1 cellular context compared by ENCODE assay signal in the genomic region with DNA sequence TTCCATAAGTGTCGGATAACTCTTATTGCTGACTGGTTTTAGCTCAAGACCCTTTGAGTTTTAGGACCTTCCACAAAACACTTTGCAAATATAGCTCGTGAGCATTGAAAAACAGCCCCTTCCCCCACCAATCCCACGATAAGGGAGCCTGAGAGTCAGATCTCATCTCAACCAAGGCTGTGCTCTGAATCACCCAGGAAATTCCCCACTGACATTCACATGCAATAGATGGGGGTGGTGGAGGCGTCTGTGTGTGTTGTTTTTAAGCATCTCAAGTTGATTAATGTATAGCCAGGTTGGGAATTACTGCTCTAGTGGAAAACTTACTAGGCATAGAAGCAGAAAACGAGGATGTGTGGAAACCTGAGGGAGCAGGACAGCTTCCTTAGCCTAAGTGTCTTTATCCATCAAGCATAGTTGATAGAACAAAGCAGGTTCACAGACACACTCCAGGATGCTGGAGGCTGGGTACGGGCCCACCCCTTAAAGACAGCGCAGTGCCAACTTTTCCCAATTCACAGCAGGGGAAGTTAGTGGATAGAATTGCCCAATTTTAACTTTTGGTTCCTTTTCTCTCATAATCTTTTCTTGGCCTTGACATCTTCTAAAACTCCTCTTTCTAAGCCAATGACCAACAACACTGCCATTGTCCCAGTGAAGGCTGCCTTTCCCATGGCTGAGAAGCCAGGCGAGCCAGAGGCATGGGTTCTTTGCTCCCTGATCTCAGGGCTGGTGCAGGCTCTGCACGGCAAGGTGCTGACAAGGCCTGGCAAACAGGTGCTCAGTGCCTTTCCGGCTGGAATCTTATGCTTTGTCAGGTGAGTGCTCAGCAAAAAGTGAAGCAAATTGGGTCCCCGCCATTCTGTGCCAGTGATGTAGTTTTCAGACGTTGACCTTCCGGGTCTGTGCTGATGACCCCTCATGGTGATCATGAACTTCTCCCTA.
A peak's percentile ranks its signal among the peaks of the same experiment; 100 is the strongest.
TF ChIP-seq lines count a peak whose summit lies in the region.

No MANE protein-coding gene starts in this region.

TF ChIP-seq in GM12878, 131 proteins besides CTCF, POLR2A, EP300 and RAD21 (continued from another document and continues in another):
- TF ChIP-seq SMC3 (IDR thresholded peaks at IDR 0.05; ENCODE audit: borderline replicate concordance, low read length) (no peak; the same call in 1 of the 2 replicates), RELA (IDR thresholded peaks at IDR 0.05; ENCODE audit: borderline replicate concordance, partially characterized antibody) (no peak), NFXL1 (IDR thresholded peaks at IDR 0.05; ENCODE audit: borderline replicate concordance) (no peak), ATF7 (IDR thresholded peaks at IDR 0.05; ENCODE audit: low read depth) (no peak), SKIL (IDR thresholded peaks at IDR 0.05; ENCODE audit: low read depth, poor library complexity, severe bottlenecking) (no peak), NKRF (conservative IDR thresholded peaks at IDR 0.05) (no peak), MTA3 (IDR thresholded peaks at IDR 0.05; ENCODE audit: borderline replicate concordance, low read length) (no peak), SMARCA5 (IDR thresholded peaks at IDR 0.05) (no peak), IKZF1 (conservative IDR thresholded peaks at IDR 0.05) (no peak), TCF3 (IDR thresholded peaks at IDR 0.05; ENCODE audit: borderline replicate concordance, insufficient read depth, low read depth, low read length) (peak; percentile 73; the same call in 1 of the 2 replicates), PKNOX1 (IDR thresholded peaks at IDR 0.05) (no peak), SIN3A (IDR thresholded peaks at IDR 0.05; ENCODE audit: low read depth, low read length) (no peak), ETV6 (conservative IDR thresholded peaks at IDR 0.05 in 1 of 2, IDR thresholded peaks at IDR 0.05 in 1 of 2; ENCODE audit: borderline replicate concordance in 1 of 2, low read depth in 1 of 2) (peak in 1 of 2 experiments; percentile 39; a peak in 1 of 4 replicates), STAT1 (conservative IDR thresholded peaks at IDR 0.05) (no peak), RAD51 (IDR thresholded peaks at IDR 0.05) (no peak), GABPA (IDR thresholded peaks at IDR 0.05; ENCODE audit: low read depth) (no peak), KLF5 (IDR thresholded peaks at IDR 0.05; ENCODE audit: partially characterized antibody) (no peak), IKZF2 (IDR thresholded peaks at IDR 0.05) (peak in 1 of 2 experiments; percentile 26; a peak in 1 of 4 replicates), ZNF24 (IDR thresholded peaks at IDR 0.05) (no peak), SRF (IDR thresholded peaks at IDR 0.05; ENCODE audit: low read depth in 2 of 2, low read length in 2 of 2) (no peak), SREBF1 (IDR thresholded peaks at IDR 0.05; ENCODE audit: low read length) (no peak), STAT3 (IDR thresholded peaks at IDR 0.05; ENCODE audit: low read depth, low read length) (no peak), FOS (IDR thresholded peaks at IDR 0.05; ENCODE audit: borderline replicate concordance, extremely low read depth, insufficient read length) (no peak), RFX5 (IDR thresholded peaks at IDR 0.05; ENCODE audit: low read depth, low read length) (no peak), SMAD1 (IDR thresholded peaks at IDR 0.05; ENCODE audit: low read depth, partially characterized antibody) (no peak), ZNF384 (IDR thresholded peaks at IDR 0.05; ENCODE audit: borderline replicate concordance, low read depth, low read length) (no peak), CBX3 (IDR thresholded peaks at IDR 0.05; ENCODE audit: borderline replicate concordance, low read depth) (no peak), CBX5 (IDR thresholded peaks at IDR 0.05; ENCODE audit: low read depth) (no peak; the same call in 1 of the 2 replicates), CREM (IDR thresholded peaks at IDR 0.05; ENCODE audit: low read depth) (peak; percentile 60), RBBP5 (conservative IDR thresholded peaks at IDR 0.05) (no peak), HCFC1 (IDR thresholded peaks at IDR 0.05; ENCODE audit: low read length) (no peak), SP1 (IDR thresholded peaks at IDR 0.05; ENCODE audit: low read depth, low read length) (peak; percentile 71), USF1 (IDR thresholded peaks at IDR 0.05; ENCODE audit: borderline replicate concordance, extremely low read length, insufficient read depth, low read depth, low read length) (no peak), PAX5 (IDR thresholded peaks at IDR 0.05; ENCODE audit: borderline replicate concordance, low read depth, low read length) (peak; percentile 60; the same call in 1 of the 2 replicates), BCL11A (IDR thresholded peaks at IDR 0.05; ENCODE audit: low read depth, low read length) (peak; percentile 82), BRCA1 (IDR thresholded peaks at IDR 0.05; ENCODE audit: low read depth, low read length) (no peak), CREB1 (IDR thresholded peaks at IDR 0.05; ENCODE audit: low read depth) (0 out of 2 replicates have a peak, but pooled peaks have one; percentile 32), MYC (IDR thresholded peaks at IDR 0.05; ENCODE audit: insufficient read depth, insufficient read length, insufficient replicate concordance, low read length, severe bottlenecking) (no peak), KDM1A (IDR thresholded peaks at IDR 0.05; ENCODE audit: borderline replicate concordance) (no peak)
- TF ChIP-seq, protein P1, sequence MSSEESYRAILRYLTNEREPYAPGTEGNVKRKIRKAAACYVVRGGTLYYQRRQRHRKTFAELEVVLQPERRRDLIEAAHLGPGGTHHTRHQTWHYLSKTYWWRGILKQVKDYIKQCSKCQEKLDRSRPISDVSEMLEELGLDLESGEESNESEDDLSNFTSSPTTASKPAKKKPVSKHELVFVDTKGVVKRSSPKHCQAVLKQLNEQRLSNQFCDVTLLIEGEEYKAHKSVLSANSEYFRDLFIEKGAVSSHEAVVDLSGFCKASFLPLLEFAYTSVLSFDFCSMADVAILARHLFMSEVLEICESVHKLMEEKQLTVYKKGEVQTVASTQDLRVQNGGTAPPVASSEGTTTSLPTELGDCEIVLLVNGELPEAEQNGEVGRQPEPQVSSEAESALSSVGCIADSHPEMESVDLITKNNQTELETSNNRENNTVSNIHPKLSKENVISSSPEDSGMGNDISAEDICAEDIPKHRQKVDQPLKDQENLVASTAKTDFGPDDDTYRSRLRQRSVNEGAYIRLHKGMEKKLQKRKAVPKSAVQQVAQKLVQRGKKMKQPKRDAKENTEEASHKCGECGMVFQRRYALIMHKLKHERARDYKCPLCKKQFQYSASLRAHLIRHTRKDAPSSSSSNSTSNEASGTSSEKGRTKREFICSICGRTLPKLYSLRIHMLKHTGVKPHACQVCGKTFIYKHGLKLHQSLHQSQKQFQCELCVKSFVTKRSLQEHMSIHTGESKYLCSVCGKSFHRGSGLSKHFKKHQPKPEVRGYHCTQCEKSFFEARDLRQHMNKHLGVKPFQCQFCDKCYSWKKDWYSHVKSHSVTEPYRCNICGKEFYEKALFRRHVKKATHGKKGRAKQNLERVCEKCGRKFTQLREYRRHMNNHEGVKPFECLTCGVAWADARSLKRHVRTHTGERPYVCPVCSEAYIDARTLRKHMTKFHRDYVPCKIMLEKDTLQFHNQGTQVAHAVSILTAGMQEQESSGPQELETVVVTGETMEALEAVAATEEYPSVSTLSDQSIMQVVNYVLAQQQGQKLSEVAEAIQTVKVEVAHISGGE (CRISPR knock-in tag; IDR thresholded peaks at IDR 0.05) = no peak
- TF ChIP-seq, protein P2, sequence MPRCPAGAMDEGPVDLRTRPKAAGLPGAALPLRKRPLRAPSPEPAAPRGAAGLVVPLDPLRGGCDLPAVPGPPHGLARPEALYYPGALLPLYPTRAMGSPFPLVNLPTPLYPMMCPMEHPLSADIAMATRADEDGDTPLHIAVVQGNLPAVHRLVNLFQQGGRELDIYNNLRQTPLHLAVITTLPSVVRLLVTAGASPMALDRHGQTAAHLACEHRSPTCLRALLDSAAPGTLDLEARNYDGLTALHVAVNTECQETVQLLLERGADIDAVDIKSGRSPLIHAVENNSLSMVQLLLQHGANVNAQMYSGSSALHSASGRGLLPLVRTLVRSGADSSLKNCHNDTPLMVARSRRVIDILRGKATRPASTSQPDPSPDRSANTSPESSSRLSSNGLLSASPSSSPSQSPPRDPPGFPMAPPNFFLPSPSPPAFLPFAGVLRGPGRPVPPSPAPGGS (IDR thresholded peaks at IDR 0.05; ENCODE audit: borderline replicate concordance, insufficient read depth, low read depth, low read length, poor library complexity, severe bottlenecking) = peak; percentile 73
- TF ChIP-seq, protein P3, sequence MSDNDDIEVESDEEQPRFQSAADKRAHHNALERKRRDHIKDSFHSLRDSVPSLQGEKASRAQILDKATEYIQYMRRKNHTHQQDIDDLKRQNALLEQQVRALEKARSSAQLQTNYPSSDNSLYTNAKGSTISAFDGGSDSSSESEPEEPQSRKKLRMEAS (IDR thresholded peaks at IDR 0.05; ENCODE audit: low read depth, low read length) = no peak
- TF ChIP-seq, protein P4, sequence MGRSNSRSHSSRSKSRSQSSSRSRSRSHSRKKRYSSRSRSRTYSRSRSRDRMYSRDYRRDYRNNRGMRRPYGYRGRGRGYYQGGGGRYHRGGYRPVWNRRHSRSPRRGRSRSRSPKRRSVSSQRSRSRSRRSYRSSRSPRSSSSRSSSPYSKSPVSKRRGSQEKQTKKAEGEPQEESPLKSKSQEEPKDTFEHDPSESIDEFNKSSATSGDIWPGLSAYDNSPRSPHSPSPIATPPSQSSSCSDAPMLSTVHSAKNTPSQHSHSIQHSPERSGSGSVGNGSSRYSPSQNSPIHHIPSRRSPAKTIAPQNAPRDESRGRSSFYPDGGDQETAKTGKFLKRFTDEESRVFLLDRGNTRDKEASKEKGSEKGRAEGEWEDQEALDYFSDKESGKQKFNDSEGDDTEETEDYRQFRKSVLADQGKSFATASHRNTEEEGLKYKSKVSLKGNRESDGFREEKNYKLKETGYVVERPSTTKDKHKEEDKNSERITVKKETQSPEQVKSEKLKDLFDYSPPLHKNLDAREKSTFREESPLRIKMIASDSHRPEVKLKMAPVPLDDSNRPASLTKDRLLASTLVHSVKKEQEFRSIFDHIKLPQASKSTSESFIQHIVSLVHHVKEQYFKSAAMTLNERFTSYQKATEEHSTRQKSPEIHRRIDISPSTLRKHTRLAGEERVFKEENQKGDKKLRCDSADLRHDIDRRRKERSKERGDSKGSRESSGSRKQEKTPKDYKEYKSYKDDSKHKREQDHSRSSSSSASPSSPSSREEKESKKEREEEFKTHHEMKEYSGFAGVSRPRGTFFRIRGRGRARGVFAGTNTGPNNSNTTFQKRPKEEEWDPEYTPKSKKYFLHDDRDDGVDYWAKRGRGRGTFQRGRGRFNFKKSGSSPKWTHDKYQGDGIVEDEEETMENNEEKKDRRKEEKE (IDR thresholded peaks at IDR 0.05) = no peak
